Comparison of ENCODE assay signal across 8 cellular contexts in genomic region chr9:114652776-114653555, GRCh38.
DNase-seq lines count a peak whose midpoint lies in the region; ATAC-seq lines count a peak whose summit lies in the region.

No MANE protein-coding gene starts in this region.

- no peak overlapping the region for H3K9ac ChIP-seq in SK-N-MC (ENCODE audit: insufficient read length)

- ATAC-seq in GM21528 (IDR thresholded peaks at IDR 0.05; ENCODE audit: low FRiP score, unreplicated experiment) (peak; percentile 23), HG03460 (IDR thresholded peaks at IDR 0.05; ENCODE audit: unreplicated experiment) (no peak)

- H3K36me3 ChIP-seq in SK-N-MC (ENCODE audit: insufficient read depth, low read length): no peaks in the 10 kb centered on the region; the same call in 1 of the 2 replicates

- no peaks in the 10 kb centered on the region for H3K9me3 ChIP-seq in SK-N-MC (ENCODE audit: low read depth, low read length)

- DNase-seq in AG20443 (ENCODE audit: low spot score) (peak; percentile 62), SK-N-MC (ENCODE audit: low read depth, low spot score) (no peak), fibroblast of peridontal ligament (ENCODE audit: extremely low read depth) (peak; percentile 51), DMS79 (lab: John Stamatoyannopoulos, UW) (no peak), NCI-H146 treated with DMSO at 0.1 percent for 48 hours (lab: John Stamatoyannopoulos, UW; ENCODE audit: unreplicated experiment) (no peak)
- DNase-seq in activated CD4-positive, CD25-positive, alpha-beta regulatory T cell treated with anti-CD3 and anti-CD28 coated beads, Interleukin-2, amount 50 U/mL, for 72 hours: no peak

- H3K27ac ChIP-seq in SK-N-MC: peak overlapping the region; percentile 29; the same call in 1 of the 2 replicates

- no peak overlapping the region for H3K4me3 ChIP-seq in SK-N-MC

Comparison
In these comparisons a context has a peak if more than half of its experiments do, and no peak if none do; other contexts are left out.
1. DNase-seq: peak in AG20443 (single experiment) and fibroblast of peridontal ligament (single experiment); none in SK-N-MC (single experiment), activated CD4-positive, CD25-positive, alpha-beta regulatory T cell treated with anti-CD3 and anti-CD28 coated beads, Interleukin-2, amount 50 U/mL, for 72 hours (single experiment), DMS79 (single experiment) and NCI-H146 treated with DMSO at 0.1 percent for 48 hours (single experiment).